In genomic region chr13:23599083-23599925, GRCh38 we compare ENCODE assay signal across 1 cellular context.
TF ChIP-seq lines count a peak whose summit lies in the region.

No MANE protein-coding gene starts in this region.

TF ChIP-seq in IMR-90, 13 proteins besides CTCF, POLR2A, EP300 and RAD21:
- TF ChIP-seq USF2 (IDR thresholded peaks at IDR 0.05; ENCODE audit: low read depth, low read length) (no peak), NFE2L2 (IDR thresholded peaks at IDR 0.05; ENCODE audit: low read depth, low read length) (no peak), RCOR1 (IDR thresholded peaks at IDR 0.05; ENCODE audit: insufficient replicate concordance, low read length) (no peak), MXI1 (IDR thresholded peaks at IDR 0.05; ENCODE audit: borderline replicate concordance, low read depth, low read length) (no peak), CEBPB (IDR thresholded peaks at IDR 0.05; ENCODE audit: low read depth, low read length) (no peak), CHD1 (IDR thresholded peaks at IDR 0.05; ENCODE audit: low read depth, low read length) (no peak), RFX5 (IDR thresholded peaks at IDR 0.05; ENCODE audit: low read depth, low read length) (no peak), FOS (IDR thresholded peaks at IDR 0.05; ENCODE audit: low read depth, low read length) (no peak), BHLHE40 (IDR thresholded peaks at IDR 0.05; ENCODE audit: low read depth, low read length) (no peak)
TF ChIP-seq in IMR-90: peak in this region for 0.
